20 cellular contexts compared by ENCODE assay signal in genomic region chr3:73332558-73332957, GRCh38.
"Had no signal": no experiment of that assay in that cellular context is flagged by ENCODE, and none has a peak within 500 bp of the region (broad histone marks: within the 10 kb centered on the region; RNA-seq: fewer than 3 reads in every experiment).

No MANE protein-coding gene starts in this region.

- H3K36me3 ChIP-seq: lower lobe of right lung, neural progenitor cell, sigmoid colon, thoracic aorta, vagina had no signal

- H3K4me1 ChIP-seq: lower lobe of right lung, neural progenitor cell had no signal

- ATAC-seq: activated CD8-positive, alpha-beta T cell treated with anti-CD3 and anti-CD28 coated beads, Interleukin-2, amount 10 ng/mL, durations not matched to agents 7 days and 5 days; activated naive CD4-positive, alpha-beta T cell treated with anti-CD3 and anti-CD28 coated beads, Interleukin-2, amount 50 U/mL, for 72 hours; left lobe of liver; lower lobe of right lung; naive thymus-derived CD8-positive, alpha-beta T cell; stimulated activated naive B cell treated with anti-CD40 and anti-IgM and Interleukin-4, amounts not matched to agents 10 μg/mL and 1 μg/mL and 100 μg/mL, for 72 hours had no signal

- H2AFZ ChIP-seq: neural progenitor cell had no signal

- H3K27me3 ChIP-seq: neural progenitor cell, sigmoid colon, vagina had no signal

- H3K9ac ChIP-seq: neural progenitor cell had no signal

- H3K4me2 ChIP-seq: neural progenitor cell, smooth muscle cell had no signal

- DNase-seq: activated CD4-positive, alpha-beta T cell treated with anti-CD3 and anti-CD28 coated beads for 1 hour; activated CD4-positive, alpha-beta T cell treated with anti-CD3 and anti-CD28 coated beads, Interleukin-2, amount 50 U/mL, for 1 hour; activated CD8-positive, alpha-beta T cell treated with anti-CD3 and anti-CD28 coated beads, Interleukin-2, amount 10 ng/mL, durations not matched to agents 7 days and 5 days; aorta; caudate nucleus; effector memory CD4-positive, alpha-beta T cell; foreskin melanocyte; immature natural killer cell; lower lobe of right lung; naive thymus-derived CD8-positive, alpha-beta T cell; sigmoid colon; stimulated activated CD4-positive, alpha-beta T cell treated with anti-CD3 and anti-CD28 coated beads, Interleukin-15, amount 100 ng/mL, for 24 hours; stimulated activated CD8-positive, alpha-beta memory T cell treated with anti-CD3 and anti-CD28 coated beads, Interleukin-4, amount 100 ng/mL, for 48 hours; stimulated activated naive B cell treated with anti-CD40 and anti-IgM and Interleukin-4, amounts not matched to agents 10 μg/mL and 1 μg/mL and 100 μg/mL, for 72 hours had no signal

- H3K9me3 ChIP-seq: lower lobe of right lung, thoracic aorta, vagina had no signal

- H3K27ac ChIP-seq: lower lobe of right lung, neural progenitor cell, sigmoid colon, thoracic aorta, vagina had no signal

- H3K4me3 ChIP-seq: lower lobe of right lung, neural progenitor cell, sigmoid colon, smooth muscle cell, thoracic aorta, vagina had no signal
